ENCODE assay signal across 11 cellular contexts in genomic region chr11:115939726-115940421, GRCh38.
DNase-seq lines count a peak whose midpoint lies in the region; ATAC-seq lines count a peak whose summit lies in the region.
"Had no signal": no experiment of that assay in that cellular context is flagged by ENCODE, and none has a peak within 500 bp of the region (broad histone marks: within the 10 kb centered on the region; RNA-seq: fewer than 3 reads in every experiment).

No MANE protein-coding gene starts in this region.

- H3K9me3 Mint-ChIP-seq in activated CD8-positive, alpha-beta T cell treated with anti-CD3 and anti-CD28 coated beads, Interleukin-2, amount 10 ng/mL, durations not matched to agents 7 days and 5 days (ENCODE audit: insufficient read depth) = peaks cover under 1% of the 10 kb centered on the region
- peaks cover 0 to 5% (median 0%) of the 10 kb centered on the region in 11 donors for H3K9me3 Mint-ChIP-seq in naive thymus-derived CD4-positive, alpha-beta T cell

- H3K27me3 Mint-ChIP-seq in activated CD8-positive, alpha-beta T cell treated with anti-CD3 and anti-CD28 coated beads, Interleukin-2, amount 10 ng/mL, durations not matched to agents 7 days and 5 days (ENCODE audit: low read depth) = no peaks in the 10 kb centered on the region
- peaks cover 0 to 12% (median 0%) of the 10 kb centered on the region in 5 donors for H3K27me3 Mint-ChIP-seq in naive thymus-derived CD4-positive, alpha-beta T cell

- H3K27me3 ChIP-seq in naive thymus-derived CD4-positive, alpha-beta T cell (ENCODE audit: control insufficient read depth in 2 of 2, insufficient read depth in 2 of 2, low read length in 2 of 2) = no peaks in the 10 kb centered on the region

- no peaks in the 10 kb centered on the region for H3K4me1 ChIP-seq in naive thymus-derived CD4-positive, alpha-beta T cell (ENCODE audit: control insufficient read depth in 2 of 2, insufficient read depth in 2 of 2, low read length in 2 of 2)
- H3K4me1 ChIP-seq: spleen had no signal

- intact Hi-C loops in naive thymus-derived CD4-positive, alpha-beta T cell (cut with micrococcal nuclease) = no loop called here

- ATAC-seq in GM21367 (IDR thresholded peaks at IDR 0.05; ENCODE audit: unreplicated experiment) (peak; percentile 43), HG03378 (IDR thresholded peaks at IDR 0.05; ENCODE audit: unreplicated experiment) (no peak), HG03025 (IDR thresholded peaks at IDR 0.05; ENCODE audit: low FRiP score, unreplicated experiment) (no peak)
- ATAC-seq in activated CD8-positive, alpha-beta T cell treated with anti-CD3 and anti-CD28 coated beads, Interleukin-2, amount 10 ng/mL, durations not matched to agents 7 days and 5 days = no peak
- ATAC-seq in naive thymus-derived CD4-positive, alpha-beta T cell = no peak

- CTCF ChIA-PET in activated CD8-positive, alpha-beta T cell treated with anti-CD3 and anti-CD28 coated beads, Interleukin-2, amount 10 ng/mL, durations not matched to agents 7 days and 5 days (lab: Charles Lee) = no interaction called here
- CTCF ChIA-PET in naive thymus-derived CD4-positive, alpha-beta T cell (lab: Charles Lee) = no interaction called here

- no peak overlapping the region for H3K27ac Mint-ChIP-seq in activated CD8-positive, alpha-beta T cell treated with anti-CD3 and anti-CD28 coated beads, Interleukin-2, amount 10 ng/mL, durations not matched to agents 7 days and 5 days
- H3K27ac Mint-ChIP-seq in naive thymus-derived CD4-positive, alpha-beta T cell = no peak overlapping the region
- H3K27ac Mint-ChIP-seq: naive B cell had no signal

- no peak overlapping the region for H3K27ac ChIP-seq in naive thymus-derived CD4-positive, alpha-beta T cell (ENCODE audit: low read depth, low read length)
- H3K27ac ChIP-seq: spleen had no signal

- H3K36me3 Mint-ChIP-seq in activated CD8-positive, alpha-beta T cell treated with anti-CD3 and anti-CD28 coated beads, Interleukin-2, amount 10 ng/mL, durations not matched to agents 7 days and 5 days (ENCODE audit: low read depth) = no peaks in the 10 kb centered on the region
- no peaks in the 10 kb centered on the region for H3K36me3 Mint-ChIP-seq in naive thymus-derived CD4-positive, alpha-beta T cell
- H3K36me3 Mint-ChIP-seq: naive B cell had no signal

- H3K9me3 ChIP-seq in naive thymus-derived CD4-positive, alpha-beta T cell (ENCODE audit: control insufficient read depth in 2 of 3, low read length in 3 of 3) = no peaks in the 10 kb centered on the region
- H3K9me3 ChIP-seq: spleen had no signal

- no peak overlapping the region for H3K4me3 ChIP-seq in naive thymus-derived CD4-positive, alpha-beta T cell (ENCODE audit: low read length)
- H3K4me3 ChIP-seq: spleen had no signal

- POLR2A ChIA-PET in activated CD8-positive, alpha-beta T cell treated with anti-CD3 and anti-CD28 coated beads, Interleukin-2, amount 10 ng/mL, durations not matched to agents 7 days and 5 days (lab: Charles Lee) = no interaction called here
- POLR2A ChIA-PET in naive thymus-derived CD4-positive, alpha-beta T cell (lab: Charles Lee) = no interaction called here

- H3K36me3 ChIP-seq in naive thymus-derived CD4-positive, alpha-beta T cell (ENCODE audit: control insufficient read depth in 2 of 3, insufficient read depth in 3 of 3, low read length in 3 of 3) = no peaks in the 10 kb centered on the region
- H3K36me3 ChIP-seq: spleen had no signal

- no peaks in the 10 kb centered on the region for H3K4me1 Mint-ChIP-seq in activated CD8-positive, alpha-beta T cell treated with anti-CD3 and anti-CD28 coated beads, Interleukin-2, amount 10 ng/mL, durations not matched to agents 7 days and 5 days (ENCODE audit: low read depth)
- H3K4me1 Mint-ChIP-seq in naive thymus-derived CD4-positive, alpha-beta T cell = no peaks in the 10 kb centered on the region
- H3K4me1 Mint-ChIP-seq: naive B cell had no signal

- DNase-seq in DMS53 (lab: John Stamatoyannopoulos, UW) (peak; percentile 95), NCI-H1092 (lab: John Stamatoyannopoulos, UW) (peak; percentile 58), NCI-H82 treated with DMSO at 0.1 percent for 48 hours (lab: John Stamatoyannopoulos, UW; ENCODE audit: unreplicated experiment) (peak; percentile 15)
- no peak for DNase-seq in activated CD8-positive, alpha-beta T cell treated with anti-CD3 and anti-CD28 coated beads, Interleukin-2, amount 10 ng/mL, durations not matched to agents 7 days and 5 days
- DNase-seq in naive thymus-derived CD4-positive, alpha-beta T cell = no peak
- DNase-seq: activated effector memory CD4-positive, alpha-beta T cell treated with anti-CD3 and anti-CD28 coated beads, Interleukin-2, amount 50 U/mL, for 16 hours; naive B cell; spleen had no signal

- no peak overlapping the region for H3K4me3 Mint-ChIP-seq in activated CD8-positive, alpha-beta T cell treated with anti-CD3 and anti-CD28 coated beads, Interleukin-2, amount 10 ng/mL, durations not matched to agents 7 days and 5 days
- H3K4me3 Mint-ChIP-seq in naive thymus-derived CD4-positive, alpha-beta T cell = no peak overlapping the region
- H3K4me3 Mint-ChIP-seq: naive B cell had no signal

Comparison
In these comparisons a context has a peak if more than half of its experiments do, and no peak if none do; other contexts are left out.
1. DNase-seq: peak in DMS53 (single experiment), NCI-H1092 (single experiment) and NCI-H82 treated with DMSO at 0.1 percent for 48 hours (single experiment); none in activated CD8-positive, alpha-beta T cell treated with anti-CD3 and anti-CD28 coated beads, Interleukin-2, amount 10 ng/mL, durations not matched to agents 7 days and 5 days (single experiment) and naive thymus-derived CD4-positive, alpha-beta T cell (0 of 9).